Comparison of ENCODE assay signal across 4 cellular contexts in the genomic region with DNA sequence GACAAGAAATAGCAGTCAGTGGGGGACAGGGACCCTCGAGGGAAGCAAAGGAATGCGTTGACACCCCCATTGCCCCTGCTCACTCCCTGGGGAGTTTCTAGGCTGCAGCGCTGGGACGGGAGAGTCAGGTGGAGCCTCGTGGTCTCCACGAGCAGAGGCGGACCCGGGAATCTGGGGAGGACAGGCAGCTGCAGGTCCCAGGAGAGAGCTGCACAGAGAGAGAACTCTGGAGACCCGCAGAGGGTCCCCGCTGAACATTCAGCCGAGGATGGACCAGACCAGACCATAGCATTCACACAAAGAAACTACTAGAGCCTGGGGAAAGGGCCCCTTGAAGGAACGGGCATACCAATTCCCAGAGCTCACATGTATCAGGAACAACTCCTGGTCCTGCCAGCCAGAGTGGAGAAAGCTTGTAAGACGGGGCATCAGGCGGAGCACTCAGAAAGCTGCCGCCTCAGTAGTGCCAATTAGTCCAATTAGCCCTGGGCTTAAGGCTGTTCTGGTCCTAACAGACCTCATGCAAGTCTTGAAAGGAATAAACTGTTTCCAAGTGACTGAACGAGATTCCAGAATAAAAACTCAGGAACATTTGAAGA.
"Had no signal": no experiment of that assay in that cellular context is flagged by ENCODE, and none has a peak within 500 bp of the region (broad histone marks: within the 10 kb centered on the region; RNA-seq: fewer than 3 reads in every experiment).

No MANE protein-coding gene starts in this region.

- H3K27ac Mint-ChIP-seq: GM23338, H9 had no signal

- DNase-seq: H9, HCEC 1CT, IMR-90 had no signal

- H3K4me3 Mint-ChIP-seq: GM23338, H9 had no signal

- ATAC-seq: GM23338 had no signal

- H3K4me1 Mint-ChIP-seq: GM23338, H9 had no signal

- H3K4me3 ChIP-seq: GM23338 had no signal
